ENCODE assay signal across 9 cellular contexts in the genomic region with DNA sequence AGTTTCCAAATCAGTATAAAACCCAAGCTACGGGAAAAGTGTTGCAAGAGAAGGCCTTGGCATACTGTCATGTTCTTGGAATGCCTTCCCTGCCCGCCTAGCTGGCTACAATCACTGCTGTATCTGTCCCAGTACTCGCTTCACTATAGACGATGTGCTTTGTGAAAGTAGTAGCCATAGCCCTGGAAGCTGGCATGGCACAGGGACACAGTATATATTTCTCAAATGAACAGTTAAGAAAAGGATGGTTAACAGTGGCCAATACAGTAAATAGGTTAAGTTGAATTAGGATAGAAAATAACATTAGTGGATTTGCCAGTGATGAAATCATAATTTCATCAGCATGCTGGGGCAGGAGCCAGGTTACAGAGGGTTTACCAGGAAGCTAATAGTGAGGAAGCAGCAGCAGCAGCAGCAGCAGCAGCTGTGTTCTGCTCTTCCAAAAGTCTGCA.
DNase-seq lines count a peak whose midpoint lies in the region; ATAC-seq, FAIRE-seq and TF ChIP-seq lines count a peak whose summit lies in the region.
"Had no signal": no experiment of that assay in that cellular context is flagged by ENCODE, and none has a peak within 500 bp of the region (broad histone marks: within the 10 kb centered on the region; RNA-seq: fewer than 3 reads in every experiment).

No MANE protein-coding gene starts in this region.

- no peaks in the 10 kb centered on the region for H3K27me3 ChIP-seq in pancreas

- no peak overlapping the region for H3K4me3 ChIP-seq in pancreas

- intact Hi-C loops in pancreas (cut with DNase I) (no loop called here), posterior vena cava (cut with DNase I) (no loop called here)

- FAIRE-seq in pancreas (lab: Jason Lieb, UNC) = no peak

- POLR2A ChIA-PET in RWPE1 (lab: Yijun Ruan, JAX; ENCODE audit: low non-redundant PET) = no interaction called here

- DNase-seq in Daoy (ENCODE audit: low read depth) (peak; percentile 52), RWPE1 (ENCODE audit: low spot score) (peak; percentile 70), fibroblast of peridontal ligament (ENCODE audit: extremely low read depth) (peak; percentile 93), pancreas (peak in 2 of 6 donors; percentile 22 to 26), pons (ENCODE audit: low spot score) (no peak), NCI-H146 (lab: John Stamatoyannopoulos, UW) (no peak), posterior vena cava (ENCODE audit: low spot score) (no peak)
- DNase-seq in effector CD4-positive, alpha-beta T cell = no peak
- DNase-seq: NCI-H774 had no signal

- H3K4me1 ChIP-seq in pancreas = peaks cover 0 to 12% (median 0%) of the 10 kb centered on the region in 3 donors

- ATAC-seq in pancreas = peak in 3 of 4 donors; percentile 65 to 86 (median 86)

- H3K27ac ChIP-seq in RWPE1 (peak overlapping the region; percentile 42), pancreas (no peak overlapping the region)

- WGBS in pancreas, 2 donors = 87% methylated on average over 4 of the region's 4 CpGs

- CTCF ChIA-PET in RWPE1 (lab: Yijun Ruan, JAX) = interaction anchor here (1.0 kb wide), 1 partner anchor 555 kb away, joined by 3 read pairs; no protein-coding TSS in a partner anchor

- no peaks in the 10 kb centered on the region for H3K9me3 ChIP-seq in pancreas

- no peaks in the 10 kb centered on the region for H3K36me3 ChIP-seq in pancreas

- TF ChIP-seq CTCF in RWPE1 (conservative IDR thresholded peaks at IDR 0.05; ENCODE audit: low read depth) = no peak
- no peak for TF ChIP-seq CTCF in pancreas (IDR thresholded peaks at IDR 0.05)

Comparison
In these comparisons a context has a peak if more than half of its experiments do, and no peak if none do; other contexts are left out.
1. DNase-seq: peak in Daoy (single experiment), RWPE1 (single experiment) and fibroblast of peridontal ligament (single experiment); none in pons (single experiment), effector CD4-positive, alpha-beta T cell (single experiment), NCI-H146 (single experiment) and posterior vena cava (single experiment).